ENCODE assay signal across 13 cellular contexts in genomic region chrX:105018865-105019264, GRCh38.
"Had no signal": no experiment of that assay in that cellular context is flagged by ENCODE, and none has a peak within 500 bp of the region (broad histone marks: within the 10 kb centered on the region; RNA-seq: fewer than 3 reads in every experiment).

No MANE protein-coding gene starts in this region.

- DNase-seq: activated CD4-positive, alpha-beta T cell treated with anti-CD3 and anti-CD28 coated beads for 4 hours; activated naive CD4-positive, alpha-beta T cell; effector memory CD8-positive, alpha-beta T cell; stimulated activated CD4-positive, alpha-beta T cell treated with anti-CD3 and anti-CD28 coated beads, Interleukin-4, amount 100 ng/mL, for 4 hours; stimulated activated naive CD8-positive, alpha-beta T cell treated with anti-CD3 and anti-CD28 coated beads, Interleukin-15, amount 100 ng/mL, for 72 hours; T-cell; WERI-Rb-1 had no signal

- ATAC-seq: effector memory CD8-positive, alpha-beta T cell; gastroesophageal sphincter; stimulated activated naive CD8-positive, alpha-beta T cell treated with anti-CD3 and anti-CD28 coated beads, Interleukin-15, amount 100 ng/mL, for 72 hours; T-cell had no signal

- H3K27me3 ChIP-seq: ascending aorta, gastroesophageal sphincter had no signal

- H3K9me3 ChIP-seq: ascending aorta, gastroesophageal sphincter, thoracic aorta had no signal

- H3K27ac ChIP-seq: ascending aorta, coronary artery, epithelial cell of prostate, gastroesophageal sphincter, skin epidermis, thoracic aorta, WERI-Rb-1 had no signal

- H3K4me3 ChIP-seq: ascending aorta, coronary artery, gastroesophageal sphincter, skin epidermis, thoracic aorta had no signal

- H3K36me3 ChIP-seq: ascending aorta, gastroesophageal sphincter, thoracic aorta, WERI-Rb-1 had no signal

- H3K4me1 ChIP-seq: ascending aorta, gastroesophageal sphincter had no signal
